Comparison of ENCODE assay signal across 2 cellular contexts in genomic region chr22:29374806-29375205, GRCh38. TPM values are rescaled to one million over a fixed set of nuclear protein-coding genes. Genes with fewer than 3 reads are reported as not detected.
"Had no signal": no experiment of that assay in that cellular context is flagged by ENCODE, and none has a peak within 500 bp of the region (broad histone marks: within the 10 kb centered on the region; RNA-seq: fewer than 3 reads in every experiment).

No MANE protein-coding gene starts in this region.

RNA-seq across cellular contexts. Expression of gene RASL10A, which starts 59.3 kb away (rescaled TPM):
- total RNA-seq: cerebellum, osteoblast had no signal
